8 cellular contexts compared by ENCODE assay signal in the genomic region with DNA sequence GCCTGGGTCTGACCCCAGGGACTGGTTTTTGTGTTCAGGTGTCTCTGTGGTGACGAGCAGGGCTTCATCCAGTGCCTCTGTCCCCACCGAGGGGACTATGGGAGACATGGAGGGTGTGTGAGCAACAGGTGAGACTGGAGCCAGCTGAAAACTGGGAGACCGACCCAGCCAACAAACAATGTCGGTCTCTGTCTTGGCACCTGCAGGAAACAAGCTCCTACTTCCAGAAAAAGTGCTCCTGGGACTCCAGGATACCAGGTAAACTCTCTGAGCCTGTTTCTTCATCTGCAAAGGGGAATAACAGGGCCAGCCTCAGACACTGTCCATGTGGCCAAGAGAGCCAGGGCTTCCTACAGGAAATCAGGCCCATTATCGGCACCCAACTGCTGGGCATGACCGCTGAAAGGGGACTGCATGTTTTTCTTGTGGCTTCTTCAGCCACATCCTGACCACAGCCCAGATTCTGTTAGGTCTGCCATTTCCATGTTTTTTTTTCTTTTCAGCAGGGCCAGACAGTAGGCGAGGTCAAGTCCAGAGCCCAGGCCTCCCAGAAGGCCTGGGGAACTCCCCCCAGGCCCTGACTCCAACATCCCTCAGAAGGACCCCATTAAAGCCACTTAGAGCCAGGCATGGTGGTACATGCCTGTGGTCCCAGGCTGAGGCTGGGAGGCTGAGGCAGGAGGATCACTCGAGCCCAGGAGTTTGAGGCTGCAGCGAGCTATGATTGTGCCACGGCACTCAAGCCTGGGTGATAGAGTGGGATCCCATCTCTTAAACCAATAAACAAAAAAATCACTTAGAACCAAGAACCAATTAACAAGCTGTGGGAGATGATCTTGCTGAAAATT. TPM values are rescaled to one million over a fixed set of nuclear protein-coding genes. Genes with fewer than 3 reads are reported as not detected.
DNase-seq lines count a peak whose midpoint lies in the region; ATAC-seq and TF ChIP-seq lines count a peak whose summit lies in the region.

No MANE protein-coding gene starts in this region.

- POLR2A ChIA-PET in HCT116 (lab: Charles Lee) = interaction anchor here (0.6 to 2.8 kb wide), 4 partner anchors 13 to 453 kb away, joined by 3 to 21 read pairs (median 3); partner anchors contain the start of genes MVB12A and RPL18A

- TF ChIP-seq RAD21 in HCT116 (IDR thresholded peaks at IDR 0.05; ENCODE audit: low read depth) = no peak

- BruUV-seq in HCT116 (replicated peaks; lab: Mats Ljungman, UMichigan) = TSS peak; percentile 96

- CTCF ChIA-PET in HCT116 (lab: Charles Lee) = interaction anchor here (0.6 to 1.3 kb wide), 2 partner anchors 20 kb away, joined by 3 read pairs; no protein-coding TSS in a partner anchor

- H4K20me1 ChIP-seq in HCT116 (ENCODE audit: insufficient read depth) = no peaks in the 10 kb centered on the region

- H3K27ac ChIP-seq in HCT116 (ENCODE audit: low read depth, low read length) (peak overlapping the region; percentile 5; the same call in 1 of the 2 replicates), SJCRH30 (peak overlapping the region; percentile 7; the same call in 1 of the 2 replicates), esophagus (ENCODE audit: low read depth in 2 of 2, low read length in 1 of 2) (peak overlapping the region; percentile 79 to 89), rectal smooth muscle tissue (ENCODE audit: low read depth, low read length) (peak overlapping the region; percentile 70)

- peak; percentile 92 for TF ChIP-seq POLR2A in HCT116 (IDR thresholded peaks at IDR 0.05; ENCODE audit: borderline replicate concordance, extremely low read depth, insufficient read depth, insufficient read length)

- H3K79me2 ChIP-seq in HCT116 (ENCODE audit: insufficient read depth, low read length) = no peaks in the 10 kb centered on the region

- H2AFZ ChIP-seq in HCT116 (ENCODE audit: low read depth, low read length, poor library complexity, severe bottlenecking) = no peak overlapping the region

- TF ChIP-seq CTCF in HCT116 (IDR thresholded peaks at IDR 0.05 in 2 of 3, conservative IDR thresholded peaks at IDR 0.05 in 1 of 3; ENCODE audit: borderline replicate concordance in 1 of 3, insufficient read depth in 1 of 3, low read depth in 2 of 3, low read length in 2 of 3) = no peak
- no peak for TF ChIP-seq CTCF in GM10266 (IDR thresholded peaks at IDR 0.05; ENCODE audit: control insufficient read depth, insufficient read depth, low read depth, missing control alignments)

- H3K4me1 ChIP-seq in HCT116 (ENCODE audit: control insufficient read depth in 1 of 2, insufficient read depth in 2 of 2, low read length in 2 of 2) = peaks cover 4 to 32% of the 10 kb centered on the region in 2 experiments; a peak in 3 of 4 replicates
- H3K4me1 ChIP-seq in SJCRH30 = peaks cover 24% of the 10 kb centered on the region
- peaks cover 4 to 7% of the 10 kb centered on the region in 2 donors for H3K4me1 ChIP-seq in esophagus (ENCODE audit: control insufficient read depth in 2 of 2, insufficient read depth in 2 of 2, low read length in 1 of 2)
- H3K4me1 ChIP-seq in rectal smooth muscle tissue (ENCODE audit: control insufficient read depth, insufficient read depth, low read length) = peaks cover 2% of the 10 kb centered on the region

- no peak overlapping the region for H3K4me3 ChIP-seq in HCT116 (replicated peaks in 1 of 2; ENCODE audit: low read depth in 1 of 2, low read length in 2 of 2)
- no peak overlapping the region for H3K4me3 ChIP-seq in SJCRH30
- peak overlapping the region; percentile 32 to 40 for H3K4me3 ChIP-seq in esophagus (ENCODE audit: low read depth in 1 of 2, low read length in 2 of 2)
- peak overlapping the region; percentile 63 for H3K4me3 ChIP-seq in rectal smooth muscle tissue (ENCODE audit: low read length)

- intact Hi-C loops in HCT116 (cut with micrococcal nuclease) = no loop called here

- H3K9me3 ChIP-seq in HCT116 (ENCODE audit: control insufficient read depth in 1 of 2, insufficient read depth in 1 of 2, low read depth in 1 of 2, low read length in 2 of 2) (no peaks in the 10 kb centered on the region), SJCRH30 (replicated peaks) (no peaks in the 10 kb centered on the region), esophagus (ENCODE audit: control insufficient read depth in 2 of 2, insufficient read depth in 1 of 2, low read depth in 1 of 2, low read length in 1 of 2) (no peaks in the 10 kb centered on the region)

- H3K4me2 ChIP-seq in HCT116 (ENCODE audit: low read length) = no peak overlapping the region

- RAD21 ChIA-PET in HCT116 (lab: Charles Lee; ENCODE audit: low non-redundant PET in 1 of 2, low total read pairs in 2 of 2, uncharacterized antibody in 2 of 2, unreplicated experiment in 2 of 2) = no interaction called here

- DNase-seq in EL (peak; percentile 76), HCT116 (ENCODE audit: low read depth, low spot score) (no peak), SJCRH30 (peak; percentile 73 to 80), GM10266 (ENCODE audit: extremely low spot score) (no peak), T-helper 9 cell (no peak), AG20443 (ENCODE audit: low spot score) (no peak)

- 52 to 60% methylated on average over 10 of the region's 10 CpGs for WGBS in esophagus, 2 donors

- H3K9me2 ChIP-seq in HCT116 (ENCODE audit: insufficient read depth) = no peaks in the 10 kb centered on the region

- no peaks in the 10 kb centered on the region for H3K27me3 ChIP-seq in HCT116 (ENCODE audit: insufficient read depth, low read length)
- H3K27me3 ChIP-seq in SJCRH30 = no peaks in the 10 kb centered on the region
- H3K27me3 ChIP-seq in esophagus (ENCODE audit: control insufficient read depth in 1 of 2, insufficient read depth in 2 of 2, low read length in 2 of 2) = no peaks in the 10 kb centered on the region
- H3K27me3 ChIP-seq in rectal smooth muscle tissue (ENCODE audit: control insufficient read depth, insufficient read depth, low read length) = no peaks in the 10 kb centered on the region

- ATAC-seq in HCT116 = peak; percentile 43

- H3K36me3 ChIP-seq in HCT116 (ENCODE audit: control insufficient read depth in 1 of 2, insufficient read depth in 2 of 2, low read length in 2 of 2) = no peaks in the 10 kb centered on the region
- H3K36me3 ChIP-seq in SJCRH30 = no peaks in the 10 kb centered on the region
- H3K36me3 ChIP-seq in esophagus (ENCODE audit: control insufficient read depth in 2 of 2, insufficient read depth in 2 of 2, low read length in 1 of 2) = no peaks in the 10 kb centered on the region
- no peaks in the 10 kb centered on the region for H3K36me3 ChIP-seq in rectal smooth muscle tissue (ENCODE audit: control insufficient read depth, insufficient read depth, low read length)

- no peak overlapping the region for H3K9ac ChIP-seq in HCT116 (ENCODE audit: low read length)
- H3K9ac ChIP-seq in rectal smooth muscle tissue (ENCODE audit: low read length) = no peak overlapping the region

TF ChIP-seq in HCT116, 20 proteins besides CTCF, POLR2A, EP300 and RAD21:
- TF ChIP-seq ZFX (IDR thresholded peaks at IDR 0.05) (0 out of 2 replicates have a peak, but pooled peaks have one; percentile 5), SRF (IDR thresholded peaks at IDR 0.05; ENCODE audit: low read depth) (no peak), POLR2AphosphoS5 (IDR thresholded peaks at IDR 0.05; ENCODE audit: low read depth, low read length) (peak; percentile 89)
TF ChIP-seq in HCT116: peak in this region for 2.

RNA-seq across cellular contexts. Expression of gene BST2, which starts 0.8 kb away (rescaled TPM):
- total RNA-seq in HCT116 (2021; ENCODE audit: unreplicated experiment) = 5.4 TPM
- polyA plus RNA-seq in HCT116 (2012) = 2.6 and 3.6 TPM in 2 replicates
- 19.9 and 20.6 TPM in 2 replicates for total RNA-seq in SJCRH30 (2014; rRNA removed; shearing (Covaris generic))
- 10 to 100 TPM in 1 of 2 donors, 1 to 10 TPM in 1; 8.5 to 17.6 TPM for polyA plus RNA-seq in esophagus

RNA-seq across cellular contexts. Expression of gene CCDC194, which starts 12.3 kb away (rescaled TPM):
- total RNA-seq in HCT116 (2021; ENCODE audit: unreplicated experiment) = not detected
- 0.14 TPM in 1 of 2 replicates, not detected in the other for polyA plus RNA-seq in HCT116 (2012)
- not detected in 2 replicates for total RNA-seq in SJCRH30 (2014; rRNA removed; shearing (Covaris generic))
- not detected for polyA plus RNA-seq in esophagus

RNA-seq across cellular contexts. Expression of gene MVB12A, which starts 13.6 kb away (rescaled TPM):
- 91.7 TPM for total RNA-seq in HCT116 (2021; ENCODE audit: unreplicated experiment)
- 86.6 and 101 TPM in 2 replicates for polyA plus RNA-seq in HCT116 (2012)
- total RNA-seq in SJCRH30 (2014; rRNA removed; shearing (Covaris generic)) = 34.4 and 41.2 TPM in 2 replicates
- 10 to 100 TPM; 64.2 to 66.8 TPM for polyA plus RNA-seq in esophagus

RNA-seq across cellular contexts. Expression of gene PLVAP, which starts 29.1 kb away (rescaled TPM):
- total RNA-seq in HCT116 (2021; ENCODE audit: unreplicated experiment) = 0.47 TPM
- not detected in 2 replicates for polyA plus RNA-seq in HCT116 (2012)
- not detected in 2 replicates for total RNA-seq in SJCRH30 (2014; rRNA removed; shearing (Covaris generic))
- polyA plus RNA-seq in esophagus = 10 to 100 TPM; 29.5 to 30.7 TPM

RNA-seq across cellular contexts. Expression of gene TMEM221, which starts 42.2 kb away (rescaled TPM):
- total RNA-seq in HCT116 (2021; ENCODE audit: unreplicated experiment) = 3.4 TPM
- 3.6 and 3.7 TPM in 2 replicates for polyA plus RNA-seq in HCT116 (2012)
- total RNA-seq in SJCRH30 (2014; rRNA removed; shearing (Covaris generic)) = 0.10 TPM in 1 of 2 replicates, not detected in the other
- under 1 TPM; 0.13 to 0.20 TPM for polyA plus RNA-seq in esophagus

Comparison
In these comparisons a context has a peak if more than half of its experiments do, and no peak if none do; other contexts are left out.
1. DNase-seq: peak in EL (single experiment) and SJCRH30 (2 of 2); none in HCT116 (single experiment), GM10266 (single experiment), T-helper 9 cell (single experiment) and AG20443 (single experiment).
2. H3K27ac ChIP-seq: peak in every context shown above with its lines; median percentile 84 in esophagus; 70 in rectal smooth muscle tissue; 7 in SJCRH30; 5 in HCT116.
3. H3K4me3 ChIP-seq: peak in esophagus (2 of 2) and rectal smooth muscle tissue (single experiment); none in HCT116 (0 of 2) and SJCRH30 (single experiment).